ENCODE assay signal across 29 cellular contexts in genomic region chr10:119143657-119144056, GRCh38.
"Had no signal": no experiment of that assay in that cellular context is flagged by ENCODE, and none has a peak within 500 bp of the region (broad histone marks: within the 10 kb centered on the region; RNA-seq: fewer than 3 reads in every experiment).

No MANE protein-coding gene starts in this region.

- H3K4me3 ChIP-seq: body of pancreas, esophagus muscularis mucosa, gastrocnemius medialis, heart right ventricle had no signal

- DNase-seq: activated B cell treated with CpG ODN at 0.5 μM for 24 hours; activated CD4-positive, alpha-beta T cell treated with anti-CD3 and anti-CD28 coated beads for 48 hours; activated CD4-positive, alpha-beta T cell treated with anti-CD3 and anti-CD28 coated beads, Interleukin-2, amount 50 U/mL, for 1 hour; activated CD4-positive, alpha-beta T cell treated with anti-CD3 and anti-CD28 coated beads, Interleukin-2, amount 50 U/mL, for 48 hours; activated CD8-positive, alpha-beta memory T cell treated with anti-CD3 and anti-CD28 coated beads, Interleukin-2, amount 50 U/mL, for 48 hours; activated effector memory CD4-positive, alpha-beta T cell treated with anti-CD3 and anti-CD28 coated beads, Interleukin-2, amount 50 U/mL, for 16 hours; activated naive CD4-positive, alpha-beta T cell treated with anti-CD3 and anti-CD28 coated beads, Interleukin-2, amount 50 U/mL, for 16 hours; activated T-cell treated with anti-CD3 and anti-CD28 coated beads for 4 hours; activated T-cell treated with anti-CD3 and anti-CD28 coated beads, Interleukin-2, amount 50 U/mL, for 4 hours; amygdala; aorta; body of pancreas; caudate nucleus; cortex of kidney; dermis blood vessel endothelial cell; effector CD4-positive, alpha-beta T cell; effector memory CD8-positive, alpha-beta T cell; foreskin keratinocyte; gastrocnemius medialis; glutamatergic neuron; heart right ventricle; T1000; WERI-Rb-1 had no signal

- H3K9me3 Mint-ChIP-seq: activated B cell treated with CpG ODN at 0.5 μM for 24 hours; activated T-cell treated with anti-CD3 and anti-CD28 coated beads, Interleukin-2, amount 50 U/mL, for 4 hours; activated T-helper 1 cell treated with anti-CD3 and anti-CD28 coated beads, Interleukin-12 subunit alpha, Interleukin-12 subunit beta, Interleukin-2, Interleukin-4 antibody, amounts not matched to agents 30 ng/mL and 10 ng/mL and 1 ng/mL, durations not matched to agents 14 hours and 24 hours and 36 hours; activated T-helper 2 cell treated with anti-CD3 and anti-CD28 coated beads, Interferon-gamma antibody, Interleukin-2, Interleukin-4, amounts not matched to agents 10 μg/mL and 5 μg/mL and 100 μg/mL, durations not matched to agents 14 hours and 24 hours and 36 hours; effector memory CD8-positive, alpha-beta T cell; T-helper 2 cell treated with Interferon-gamma antibody and Interleukin-4, amounts not matched to agents 5 μg/mL and 100 μg/mL, for 36 hours had no signal

- ATAC-seq: activated CD4-positive, CD25-positive, alpha-beta regulatory T cell treated with anti-CD3 and anti-CD28 coated beads, Interleukin-2, amount 50 U/mL, for 24 hours; activated T-cell treated with anti-CD3 and anti-CD28 coated beads, Interleukin-2, amount 50 U/mL, for 4 hours; body of pancreas; effector memory CD8-positive, alpha-beta T cell; foreskin keratinocyte; gastrocnemius medialis; heart right ventricle had no signal

- H3K27ac Mint-ChIP-seq: activated B cell treated with CpG ODN at 0.5 μM for 24 hours; activated naive CD8-positive, alpha-beta T cell; activated T-helper 2 cell treated with anti-CD3 and anti-CD28 coated beads, Interferon-gamma antibody, Interleukin-2, Interleukin-4, amounts not matched to agents 10 μg/mL and 5 μg/mL and 100 μg/mL, durations not matched to agents 14 hours and 24 hours and 36 hours; effector memory CD8-positive, alpha-beta T cell had no signal

- H3K4me1 Mint-ChIP-seq: activated B cell treated with CpG ODN at 0.5 μM for 24 hours had no signal

- H3K4me3 Mint-ChIP-seq: activated B cell treated with CpG ODN at 0.5 μM for 24 hours; activated naive CD8-positive, alpha-beta T cell; activated T-cell treated with anti-CD3 and anti-CD28 coated beads, Interleukin-2, amount 50 U/mL, for 4 hours; activated T-helper 1 cell treated with anti-CD3 and anti-CD28 coated beads, Interleukin-12 subunit alpha, Interleukin-12 subunit beta, Interleukin-2, Interleukin-4 antibody, amounts not matched to agents 30 ng/mL and 10 ng/mL and 1 ng/mL, durations not matched to agents 14 hours and 24 hours and 36 hours; effector memory CD8-positive, alpha-beta T cell; T-helper 2 cell treated with Interferon-gamma antibody and Interleukin-4, amounts not matched to agents 5 μg/mL and 100 μg/mL, for 36 hours had no signal

- H3K4me1 ChIP-seq: body of pancreas, esophagus muscularis mucosa, foreskin keratinocyte, gastrocnemius medialis had no signal

- H3K27me3 Mint-ChIP-seq: activated B cell treated with CpG ODN at 0.5 μM for 24 hours; activated naive CD8-positive, alpha-beta T cell; effector memory CD8-positive, alpha-beta T cell had no signal

- H3K27me3 ChIP-seq: body of pancreas, esophagus muscularis mucosa, foreskin keratinocyte, gastrocnemius medialis, heart right ventricle had no signal

- H3K27ac ChIP-seq: body of pancreas, esophagus muscularis mucosa, foreskin keratinocyte, heart right ventricle, WERI-Rb-1 had no signal

- H3K9me3 ChIP-seq: body of pancreas, esophagus muscularis mucosa, gastrocnemius medialis, heart right ventricle had no signal
